ENCODE assay signal across 1 cellular context in the genomic region with DNA sequence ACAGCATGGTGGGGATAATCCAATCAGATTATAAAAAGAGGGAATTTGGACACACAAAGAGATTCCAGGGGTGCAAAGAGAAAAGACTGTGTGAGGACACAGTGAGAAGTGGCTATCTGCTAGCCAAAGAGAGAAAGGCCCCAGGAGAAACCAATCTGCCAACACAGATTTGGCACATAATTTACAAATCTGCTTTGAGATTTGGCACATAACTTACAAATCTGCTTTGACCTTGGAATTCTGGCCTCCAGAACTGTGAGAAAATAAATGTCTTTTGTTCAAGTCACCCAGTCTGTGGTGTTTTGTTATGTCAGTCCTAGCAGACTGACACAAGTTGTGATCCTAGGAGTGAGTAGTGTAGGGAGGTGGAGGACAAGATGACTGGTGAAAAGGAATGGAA.
TF ChIP-seq lines count a peak whose summit lies in the region.

No MANE protein-coding gene starts in this region.

TF ChIP-seq in HepG2, 621 proteins besides CTCF, POLR2A, EP300 and RAD21:
- TF ChIP-seq, protein P1, sequence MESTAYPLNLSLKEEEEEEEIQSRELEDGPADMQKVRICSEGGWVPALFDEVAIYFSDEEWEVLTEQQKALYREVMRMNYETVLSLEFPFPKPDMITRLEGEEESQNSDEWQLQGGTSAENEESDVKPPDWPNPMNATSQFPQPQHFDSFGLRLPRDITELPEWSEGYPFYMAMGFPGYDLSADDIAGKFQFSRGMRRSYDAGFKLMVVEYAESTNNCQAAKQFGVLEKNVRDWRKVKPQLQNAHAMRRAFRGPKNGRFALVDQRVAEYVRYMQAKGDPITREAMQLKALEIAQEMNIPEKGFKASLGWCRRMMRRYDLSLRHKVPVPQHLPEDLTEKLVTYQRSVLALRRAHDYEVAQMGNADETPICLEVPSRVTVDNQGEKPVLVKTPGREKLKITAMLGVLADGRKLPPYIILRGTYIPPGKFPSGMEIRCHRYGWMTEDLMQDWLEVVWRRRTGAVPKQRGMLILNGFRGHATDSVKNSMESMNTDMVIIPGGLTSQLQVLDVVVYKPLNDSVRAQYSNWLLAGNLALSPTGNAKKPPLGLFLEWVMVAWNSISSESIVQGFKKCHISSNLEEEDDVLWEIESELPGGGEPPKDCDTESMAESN (CRISPR knock-in tag; conservative IDR thresholded peaks at IDR 0.05) = no peak
- TF ChIP-seq NR2F2 (IDR thresholded peaks at IDR 0.05; ENCODE audit: borderline replicate concordance, low read depth) = no peak
